In genomic region chr4:152535236-152535902, GRCh38 we compare ENCODE assay signal across 8 cellular contexts. TPM values are rescaled to one million over a fixed set of nuclear protein-coding genes. Genes with fewer than 3 reads are reported as not detected.
DNase-seq lines count a peak whose midpoint lies in the region; ATAC-seq and TF ChIP-seq lines count a peak whose summit lies in the region.

No MANE protein-coding gene starts in this region.

- WGBS in iPS DF 6.9 (ENCODE audit: insufficient coverage, insufficient read length): no CpG with 5 or more reads among the region's 70 CpGs

- peak; percentile 22 for ATAC-seq in DND-41 (ENCODE audit: insufficient read depth, low read depth)
- peak; percentile 5 for ATAC-seq in GM21576 (IDR thresholded peaks at IDR 0.05; ENCODE audit: unreplicated experiment)

- H3K4me1 Mint-ChIP-seq in activated naive CD8-positive, alpha-beta T cell (ENCODE audit: low read depth): peaks cover 65% of the 10 kb centered on the region

- peak overlapping the region; percentile 74 for H3K9ac ChIP-seq in DND-41 (ENCODE audit: low read depth, low read length)

- H3K4me3 ChIP-seq in DND-41 (ENCODE audit: low read depth in 1 of 2, low read length in 2 of 2): peak overlapping the region; percentile 77 to 78
- peak overlapping the region; percentile 74 for H3K4me3 ChIP-seq in Jurkat, Clone E6-1 (ENCODE audit: low read length)
- H3K4me3 ChIP-seq in iPS DF 6.9 (ENCODE audit: low read length): peak overlapping the region; percentile 97

- peak overlapping the region; percentile 76 for H3K4me2 ChIP-seq in DND-41 (ENCODE audit: insufficient read depth, low read length)

- TF ChIP-seq CTCF in DND-41 (IDR thresholded peaks at IDR 0.05; ENCODE audit: borderline replicate concordance, extremely low read depth, low read length, poor library complexity, severe bottlenecking): no peak

- H3K79me2 ChIP-seq in DND-41 (ENCODE audit: insufficient read depth, low read length): peaks cover 92% of the 10 kb centered on the region

- H3K9me3 ChIP-seq in DND-41 (ENCODE audit: insufficient read depth, low read length, severe bottlenecking) (peaks cover 11% of the 10 kb centered on the region), iPS DF 6.9 (ENCODE audit: control insufficient read depth, insufficient read depth, low read length) (no peaks in the 10 kb centered on the region; the same call in 1 of the 2 replicates)

- DNase-seq in DND-41 (no peak), iPS DF 6.9 (ENCODE audit: low read depth, low spot score) (no peak), NCI-H2107 (lab: John Stamatoyannopoulos, UW) (no peak), NCI-H1092 (lab: John Stamatoyannopoulos, UW) (no peak)
- DNase-seq in Jurkat, Clone E6-1 (ENCODE audit: low read depth, low spot score): no peak
- DNase-seq in stimulated activated CD4-positive, alpha-beta T cell treated with anti-CD3 and anti-CD28 coated beads, Interleukin-4, amount 100 ng/mL, for 4 hours: peak; percentile 20 to 24

- H2AFZ ChIP-seq in DND-41 (ENCODE audit: low read depth, low read length): peak overlapping the region; percentile 66

- peaks cover 22% of the 10 kb centered on the region; the same call in 1 of the 2 replicates for H4K20me1 ChIP-seq in DND-41 (ENCODE audit: insufficient read depth, low read length)

- peak overlapping the region; percentile 99 for H3K27ac Mint-ChIP-seq in activated naive CD8-positive, alpha-beta T cell

- no peaks in the 10 kb centered on the region for H3K27me3 Mint-ChIP-seq in activated naive CD8-positive, alpha-beta T cell

- peak overlapping the region; percentile 67 for H3K27ac ChIP-seq in DND-41 (ENCODE audit: low read length)
- no peak overlapping the region for H3K27ac ChIP-seq in iPS DF 6.9 (ENCODE audit: low read length)

- H3K36me3 ChIP-seq in DND-41 (ENCODE audit: insufficient read depth, low read length) (peaks cover 33% of the 10 kb centered on the region), iPS DF 6.9 (ENCODE audit: control insufficient read depth, insufficient read depth, low read length) (peaks cover 4% of the 10 kb centered on the region; the same call in 1 of the 2 replicates)

- H3K4me1 ChIP-seq in DND-41 (ENCODE audit: insufficient read depth, low read length) (peaks cover 42% of the 10 kb centered on the region), iPS DF 6.9 (ENCODE audit: control insufficient read depth, insufficient read depth, low read length) (peaks cover 1% of the 10 kb centered on the region; the same call in 1 of the 2 replicates)

- H3K9me3 Mint-ChIP-seq in activated naive CD8-positive, alpha-beta T cell (ENCODE audit: low read depth): no peaks in the 10 kb centered on the region

- peak overlapping the region; percentile 97 for H3K4me3 Mint-ChIP-seq in activated naive CD8-positive, alpha-beta T cell

- H3K27me3 ChIP-seq in DND-41 (ENCODE audit: insufficient read depth, low read length, poor library complexity) (no peaks in the 10 kb centered on the region), iPS DF 6.9 (ENCODE audit: control insufficient read depth, insufficient read depth, low read length) (no peaks in the 10 kb centered on the region)

- H3K36me3 Mint-ChIP-seq in activated naive CD8-positive, alpha-beta T cell: peaks cover 11% of the 10 kb centered on the region

RNA-seq across cellular contexts. Expression of gene FBXW7, which starts 0.5 kb away (rescaled TPM):
- polyA plus RNA-seq in Jurkat, Clone E6-1 (2012; ENCODE audit: insufficient read depth, insufficient read length): 29.7 TPM

Comparison
In these comparisons a context has a peak if more than half of its experiments do, and no peak if none do; other contexts are left out.
1. DNase-seq: peak in stimulated activated CD4-positive, alpha-beta T cell treated with anti-CD3 and anti-CD28 coated beads, Interleukin-4, amount 100 ng/mL, for 4 hours (2 of 2); none in DND-41 (single experiment), Jurkat, Clone E6-1 (single experiment), iPS DF 6.9 (single experiment), NCI-H2107 (single experiment) and NCI-H1092 (single experiment).
2. Peak in every context shown above with its lines, with median percentiles within 50 percentile points of each other: H3K4me3 ChIP-seq.